16 cellular contexts compared by ENCODE assay signal in the genomic region with DNA sequence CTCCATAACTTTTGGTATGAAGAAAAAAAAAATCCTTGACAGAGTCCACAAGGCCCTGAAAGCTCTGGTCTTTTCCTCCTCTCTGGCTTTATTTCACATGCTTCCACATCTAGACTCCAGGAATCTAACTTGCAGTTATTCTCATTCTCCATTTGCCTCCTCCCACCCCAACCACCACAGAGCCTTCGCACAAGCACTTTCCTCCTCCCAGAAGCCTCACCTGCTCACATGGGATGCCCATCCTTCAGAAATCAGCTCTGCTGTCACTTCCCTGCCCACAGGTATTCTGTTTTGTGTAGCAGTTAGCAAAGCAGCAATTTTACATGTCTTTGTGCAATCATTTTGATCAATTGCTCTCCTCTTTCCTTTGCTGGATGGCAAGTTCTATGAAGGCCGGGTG.
"Had no signal": no experiment of that assay in that cellular context is flagged by ENCODE, and none has a peak within 500 bp of the region (broad histone marks: within the 10 kb centered on the region; RNA-seq: fewer than 3 reads in every experiment).

No MANE protein-coding gene starts in this region.

- H3K27ac ChIP-seq: coronary artery, dorsolateral prefrontal cortex, esophagus muscularis mucosa, foreskin keratinocyte, gastroesophageal sphincter, heart right ventricle, left lung, lower lobe of right lung had no signal

- H3K4me1 ChIP-seq: foreskin keratinocyte, heart right ventricle, left lung, lower lobe of right lung had no signal

- ATAC-seq: foreskin keratinocyte, gastroesophageal sphincter, heart right ventricle, left cardiac atrium, left lung, left ventricle myocardium superior, lower lobe of right lung had no signal

- H3K9me3 ChIP-seq: esophagus muscularis mucosa, gastroesophageal sphincter, heart right ventricle, left lung, lower lobe of right lung had no signal

- H3K4me3 ChIP-seq: coronary artery, dorsolateral prefrontal cortex, esophagus muscularis mucosa, gastroesophageal sphincter, heart right ventricle, left lung, lower lobe of right lung had no signal

- H3K27me3 ChIP-seq: esophagus muscularis mucosa, foreskin keratinocyte, gastroesophageal sphincter had no signal

- H3K36me3 ChIP-seq: esophagus muscularis mucosa, gastroesophageal sphincter, heart right ventricle, left lung, lower lobe of right lung had no signal

- DNase-seq: dermis blood vessel endothelial cell; dorsolateral prefrontal cortex; effector CD4-positive, alpha-beta T cell; effector memory CD4-positive, alpha-beta T cell; foreskin keratinocyte; heart right ventricle; hippocampal formation; left cardiac atrium; left lung; left ventricle myocardium superior; lower lobe of right lung; mesendoderm; midbrain had no signal
